ENCODE assay signal across 33 cellular contexts in genomic region chr2:187171318-187171717, GRCh38.
A peak's percentile ranks its signal among the peaks of the same experiment; 100 is the strongest.
DNase-seq lines count a peak whose midpoint lies in the region; ATAC-seq and TF ChIP-seq lines count a peak whose summit lies in the region.
"Had no signal": no experiment of that assay in that cellular context is flagged by ENCODE, and none has a peak within 500 bp of the region (broad histone marks: within the 10 kb centered on the region; RNA-seq: fewer than 3 reads in every experiment).

No MANE protein-coding gene starts in this region.

- peaks cover 0 to 3% of the 10 kb centered on the region in 2 donors for H3K9me3 Mint-ChIP-seq in stimulated activated naive B cell treated with anti-CD40 and anti-IgM and Interleukin-4, amounts not matched to agents 10 μg/mL and 1 μg/mL and 100 μg/mL, for 72 hours
- H3K9me3 Mint-ChIP-seq: activated CD4-positive, alpha-beta memory T cell treated with anti-CD3 and anti-CD28 coated beads, Interleukin-2, amount 10 ng/mL, durations not matched to agents 7 days and 5 days had no signal

- no peaks in the 10 kb centered on the region for H3K36me3 ChIP-seq in brain microvascular endothelial cell (replicated peaks)
- H3K36me3 ChIP-seq: adrenal gland; BLaER1 treated with 17β-estradiol and CSF1 and Interleukin-3, amounts not matched to agents 10 nM and 100 nM; esophagus muscularis mucosa; pancreas had no signal

- TF ChIP-seq CTCF in brain microvascular endothelial cell (IDR thresholded peaks at IDR 0.05; ENCODE audit: low read depth, low read length, missing control alignments): no peak

- H3K4me3 Mint-ChIP-seq in stimulated activated naive B cell treated with anti-CD40 and anti-IgM and Interleukin-4, amounts not matched to agents 10 μg/mL and 1 μg/mL and 100 μg/mL, for 72 hours: peak overlapping the region in 1 of 2 donors; percentile 50
- H3K4me3 Mint-ChIP-seq: activated CD4-positive, alpha-beta memory T cell treated with anti-CD3 and anti-CD28 coated beads, Interleukin-2, amount 10 ng/mL, durations not matched to agents 7 days and 5 days; neural crest cell; stimulated activated effector memory CD8-positive, alpha-beta T cell treated with anti-CD3 and anti-CD28 coated beads, Interleukin-12 subunit alpha, Interleukin-12 subunit beta, amount 100 ng/mL, for 72 hours; T-helper 17 cell had no signal

- no peak overlapping the region for H3K27ac ChIP-seq in brain microvascular endothelial cell
- H3K27ac ChIP-seq: adrenal gland, body of pancreas, esophagus muscularis mucosa, pancreas had no signal

- no peaks in the 10 kb centered on the region for H3K27me3 ChIP-seq in brain microvascular endothelial cell (replicated peaks)
- H3K27me3 ChIP-seq: adrenal gland; BLaER1 treated with 17β-estradiol and CSF1 and Interleukin-3, amounts not matched to agents 10 nM and 100 nM; body of pancreas; esophagus muscularis mucosa; pancreas had no signal

- no peaks in the 10 kb centered on the region for H3K27me3 Mint-ChIP-seq in stimulated activated naive B cell treated with anti-CD40 and anti-IgM and Interleukin-4, amounts not matched to agents 10 μg/mL and 1 μg/mL and 100 μg/mL, for 72 hours
- H3K27me3 Mint-ChIP-seq: activated CD4-positive, alpha-beta memory T cell treated with anti-CD3 and anti-CD28 coated beads, Interleukin-2, amount 10 ng/mL, durations not matched to agents 7 days and 5 days; T-helper 17 cell had no signal

- H3K4me1 Mint-ChIP-seq in stimulated activated naive B cell treated with anti-CD40 and anti-IgM and Interleukin-4, amounts not matched to agents 10 μg/mL and 1 μg/mL and 100 μg/mL, for 72 hours: peaks cover 24 to 46% of the 10 kb centered on the region in 2 donors
- H3K4me1 Mint-ChIP-seq: activated CD4-positive, alpha-beta memory T cell treated with anti-CD3 and anti-CD28 coated beads, Interleukin-2, amount 10 ng/mL, durations not matched to agents 7 days and 5 days; stimulated activated effector memory CD8-positive, alpha-beta T cell treated with anti-CD3 and anti-CD28 coated beads, Interleukin-12 subunit alpha, Interleukin-12 subunit beta, amount 100 ng/mL, for 72 hours; T-helper 17 cell had no signal

- no peak for DNase-seq in stimulated activated naive B cell treated with anti-CD40 and anti-IgM and Interleukin-4, amounts not matched to agents 10 μg/mL and 1 μg/mL and 100 μg/mL, for 72 hours
- no peak for DNase-seq in SKM-1 (lab: John Stamatoyannopoulos, UW; ENCODE audit: unreplicated experiment)
- DNase-seq in brain microvascular endothelial cell: no peak
- DNase-seq: activated CD4-positive, alpha-beta memory T cell treated with anti-CD3 and anti-CD28 coated beads, Interleukin-2, amount 10 ng/mL, durations not matched to agents 7 days and 5 days; activated CD4-positive, CD25-positive, alpha-beta regulatory T cell treated with anti-CD3 and anti-CD28 coated beads, Interleukin-2, amount 50 U/mL, for 72 hours; activated CD8-positive, alpha-beta memory T cell treated with anti-CD3 and anti-CD28 coated beads, Interleukin-2, amount 50 U/mL, for 4 hours; activated naive CD4-positive, alpha-beta T cell; adrenal gland; body of pancreas; dermis blood vessel endothelial cell; DMS153; foreskin fibroblast; GOT3; IMR-90; NCI-H1436 treated with DMSO at 0.1 percent for 48 hours; NCI-H2107; NCI-H345; NCI-H69; pancreas; substantia nigra; T-helper 17 cell; trophoblast cell had no signal

- peak overlapping the region; percentile 70 for H3K27ac Mint-ChIP-seq in stimulated activated naive B cell treated with anti-CD40 and anti-IgM and Interleukin-4, amounts not matched to agents 10 μg/mL and 1 μg/mL and 100 μg/mL, for 72 hours
- H3K27ac Mint-ChIP-seq: activated CD4-positive, alpha-beta memory T cell treated with anti-CD3 and anti-CD28 coated beads, Interleukin-2, amount 10 ng/mL, durations not matched to agents 7 days and 5 days; stimulated activated effector memory CD8-positive, alpha-beta T cell treated with anti-CD3 and anti-CD28 coated beads, Interleukin-12 subunit alpha, Interleukin-12 subunit beta, amount 100 ng/mL, for 72 hours; T-helper 17 cell had no signal

- ATAC-seq in GM19395 (IDR thresholded peaks at IDR 0.05; ENCODE audit: unreplicated experiment): peak; percentile 38
- peak; percentile 44 for ATAC-seq in HG02970 (IDR thresholded peaks at IDR 0.05; ENCODE audit: low FRiP score, unreplicated experiment)
- ATAC-seq in HG03378 (IDR thresholded peaks at IDR 0.05; ENCODE audit: unreplicated experiment): peak; percentile 39
- ATAC-seq in stimulated activated naive B cell treated with anti-CD40 and anti-IgM and Interleukin-4, amounts not matched to agents 10 μg/mL and 1 μg/mL and 100 μg/mL, for 72 hours (replicated peaks): peak in 1 of 2 donors; percentile 15
- no peak for ATAC-seq in HG02763 (IDR thresholded peaks at IDR 0.05; ENCODE audit: unreplicated experiment)
- ATAC-seq: body of pancreas; left lobe of liver; pancreas; Right ventricle myocardium inferior; SK-N-SH treated with all-trans-retinoic acid at 6 μM for 48 hours; stimulated activated effector memory CD8-positive, alpha-beta T cell treated with anti-CD3 and anti-CD28 coated beads, Interleukin-12 subunit alpha, Interleukin-12 subunit beta, amount 100 ng/mL, for 72 hours; T-helper 17 cell had no signal

- in situ Hi-C loops in brain microvascular endothelial cell (cut with HindIII; ENCODE audit: low pct_ligation_motif_present, low sequenced_read_pairs): no loop called here

- H3K4me3 ChIP-seq in brain microvascular endothelial cell (ENCODE audit: low read depth, low read length): no peak overlapping the region
- H3K4me3 ChIP-seq: adrenal gland; BLaER1 treated with 17β-estradiol and CSF1 and Interleukin-3, amounts not matched to agents 10 nM and 100 nM; body of pancreas; esophagus muscularis mucosa; pancreas had no signal

- no peaks in the 10 kb centered on the region for H3K36me3 Mint-ChIP-seq in stimulated activated naive B cell treated with anti-CD40 and anti-IgM and Interleukin-4, amounts not matched to agents 10 μg/mL and 1 μg/mL and 100 μg/mL, for 72 hours
- H3K36me3 Mint-ChIP-seq: stimulated activated effector memory CD8-positive, alpha-beta T cell treated with anti-CD3 and anti-CD28 coated beads, Interleukin-12 subunit alpha, Interleukin-12 subunit beta, amount 100 ng/mL, for 72 hours had no signal
